Comparison of ENCODE assay signal across 19 cellular contexts in the genomic region with DNA sequence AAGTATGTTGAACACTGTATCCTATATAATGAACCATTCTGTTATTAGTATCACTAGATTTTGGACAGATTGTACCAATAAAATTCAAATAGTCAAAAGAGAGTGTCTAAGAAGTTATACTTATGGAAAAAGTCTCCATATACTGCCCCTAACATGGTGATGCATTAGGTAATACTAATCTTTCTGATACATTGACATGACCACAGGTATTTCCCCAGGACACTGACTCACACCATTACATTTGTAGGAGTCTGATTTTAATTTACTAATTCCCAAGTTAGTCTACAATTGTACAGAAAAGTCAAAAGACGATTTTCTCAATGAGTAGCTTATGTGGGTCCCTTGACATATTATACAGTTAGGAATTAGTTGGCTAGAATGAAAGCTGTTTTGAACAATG.
A peak's percentile ranks its signal among the peaks of the same experiment; 100 is the strongest.
DNase-seq lines count a peak whose midpoint lies in the region; ATAC-seq and TF ChIP-seq lines count a peak whose summit lies in the region.
"Had no signal": no experiment of that assay in that cellular context is flagged by ENCODE, and none has a peak within 500 bp of the region (broad histone marks: within the 10 kb centered on the region; RNA-seq: fewer than 3 reads in every experiment).

No MANE protein-coding gene starts in this region.

- no peak overlapping the region for H3K4me3 ChIP-seq in RWPE2 (ENCODE audit: severe bottlenecking)
- H3K4me3 ChIP-seq: A549, GM23338 had no signal

- TF ChIP-seq CTCF in RWPE2 (IDR thresholded peaks at IDR 0.05; ENCODE audit: poor library complexity, severe bottlenecking) (no peak), foreskin keratinocyte (conservative IDR thresholded peaks at IDR 0.05) (no peak)

- H3K4me1 ChIP-seq in RWPE2 (ENCODE audit: insufficient read depth, poor library complexity, severe bottlenecking) (no peaks in the 10 kb centered on the region), foreskin keratinocyte (no peaks in the 10 kb centered on the region)
- H3K4me1 ChIP-seq: A549 had no signal

- H3K27me3 ChIP-seq in RWPE2 (ENCODE audit: insufficient read depth, poor library complexity, severe bottlenecking) = no peaks in the 10 kb centered on the region
- no peaks in the 10 kb centered on the region for H3K27me3 ChIP-seq in foreskin keratinocyte

- H3K9me3 ChIP-seq in RWPE2 (ENCODE audit: severe bottlenecking) = no peaks in the 10 kb centered on the region
- H3K9me3 ChIP-seq: A549 had no signal

- ATAC-seq in RWPE2 (ENCODE audit: low read depth) = peak; percentile 85
- peak; percentile 73 for ATAC-seq in foreskin keratinocyte
- no peak for ATAC-seq in HG02642 (IDR thresholded peaks at IDR 0.05; ENCODE audit: poor library complexity, unreplicated experiment)
- no peak for ATAC-seq in HG02763 (IDR thresholded peaks at IDR 0.05; ENCODE audit: unreplicated experiment)
- ATAC-seq: A549, GM23338, HCT116 had no signal

- H3K36me3 ChIP-seq in RWPE2 (ENCODE audit: low read depth) = no peaks in the 10 kb centered on the region

- H3K27ac ChIP-seq in RWPE2 (ENCODE audit: poor library complexity, severe bottlenecking) (no peak overlapping the region), foreskin keratinocyte (no peak overlapping the region)
- H3K27ac ChIP-seq: A549 had no signal

- DNase-seq in HS-5 (ENCODE audit: low read depth) (peak; percentile 6), RWPE2 (ENCODE audit: low spot score) (no peak), foreskin keratinocyte (peak in 1 of 2 donors; percentile 40), HUDEP-2 (lab: John Stamatoyannopoulos, UW; ENCODE audit: unreplicated experiment in 76 of 76) (no peak)
- DNase-seq: 8988T; ACHN; C1 segment of cervical spinal cord; Calu3; CD4-positive, alpha-beta memory T cell; COR-L47; DMS53; DMS79 treated with DMSO at 0.1 percent for 48 hours; GF-D8; H9 had no signal

Comparison
In these comparisons a context has a peak if more than half of its experiments do, and no peak if none do; other contexts are left out.
1. ATAC-seq: peak in RWPE2 (single experiment) and foreskin keratinocyte (single experiment); none in HG02642 (single experiment) and HG02763 (single experiment).